1 cellular context compared by ENCODE assay signal in genomic region chr5:150458819-150459557, GRCh38.
A peak's percentile ranks its signal among the peaks of the same experiment; 100 is the strongest.
TF ChIP-seq lines count a peak whose summit lies in the region.

No MANE protein-coding gene starts in this region.

TF ChIP-seq in SK-N-SH, 30 proteins besides CTCF, POLR2A, EP300 and RAD21 (continued from another document):
- TF ChIP-seq REST (IDR thresholded peaks at IDR 0.05; ENCODE audit: low read depth, low read length) (no peak), RXRA (IDR thresholded peaks at IDR 0.05; ENCODE audit: borderline replicate concordance, low read depth) (no peak), EZH2phosphoT487 (IDR thresholded peaks at IDR 0.05; ENCODE audit: borderline replicate concordance, low read depth) (no peak), POLR2AphosphoS5 (IDR thresholded peaks at IDR 0.05; ENCODE audit: low read depth, low read length) (no peak), CHD2 (IDR thresholded peaks at IDR 0.05; ENCODE audit: low read length, partially characterized antibody) (peak; percentile 32), PBX3 (IDR thresholded peaks at IDR 0.05) (no peak), RFX5 (IDR thresholded peaks at IDR 0.05; ENCODE audit: low read length) (no peak), FOXJ3 (CRISPR knock-in tag; IDR thresholded peaks at IDR 0.05) (no peak), MEF2A (IDR thresholded peaks at IDR 0.05; ENCODE audit: borderline replicate concordance, low read depth) (no peak), FOSL2 (IDR thresholded peaks at IDR 0.05; ENCODE audit: borderline replicate concordance, low read depth) (no peak), FOXM1 (IDR thresholded peaks at IDR 0.05; ENCODE audit: low read depth) (no peak), TAF1 (IDR thresholded peaks at IDR 0.05; ENCODE audit: borderline replicate concordance, low read depth, low read length) (no peak), MXI1 (IDR thresholded peaks at IDR 0.05; ENCODE audit: low read depth, low read length) (peak; percentile 48; the same call in 1 of the 2 replicates), GATA2 (CRISPR knock-in tag; IDR thresholded peaks at IDR 0.05) (no peak), MAX (IDR thresholded peaks at IDR 0.05; ENCODE audit: low read depth) (peak; percentile 77), NFIC (IDR thresholded peaks at IDR 0.05; ENCODE audit: borderline replicate concordance) (no peak)
- TF ChIP-seq, protein P1, sequence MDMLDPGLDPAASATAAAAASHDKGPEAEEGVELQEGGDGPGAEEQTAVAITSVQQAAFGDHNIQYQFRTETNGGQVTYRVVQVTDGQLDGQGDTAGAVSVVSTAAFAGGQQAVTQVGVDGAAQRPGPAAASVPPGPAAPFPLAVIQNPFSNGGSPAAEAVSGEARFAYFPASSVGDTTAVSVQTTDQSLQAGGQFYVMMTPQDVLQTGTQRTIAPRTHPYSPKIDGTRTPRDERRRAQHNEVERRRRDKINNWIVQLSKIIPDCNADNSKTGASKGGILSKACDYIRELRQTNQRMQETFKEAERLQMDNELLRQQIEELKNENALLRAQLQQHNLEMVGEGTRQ (IDR thresholded peaks at IDR 0.05; ENCODE audit: borderline replicate concordance, low read depth, low read length), result no peak
- TF ChIP-seq, protein P2, sequence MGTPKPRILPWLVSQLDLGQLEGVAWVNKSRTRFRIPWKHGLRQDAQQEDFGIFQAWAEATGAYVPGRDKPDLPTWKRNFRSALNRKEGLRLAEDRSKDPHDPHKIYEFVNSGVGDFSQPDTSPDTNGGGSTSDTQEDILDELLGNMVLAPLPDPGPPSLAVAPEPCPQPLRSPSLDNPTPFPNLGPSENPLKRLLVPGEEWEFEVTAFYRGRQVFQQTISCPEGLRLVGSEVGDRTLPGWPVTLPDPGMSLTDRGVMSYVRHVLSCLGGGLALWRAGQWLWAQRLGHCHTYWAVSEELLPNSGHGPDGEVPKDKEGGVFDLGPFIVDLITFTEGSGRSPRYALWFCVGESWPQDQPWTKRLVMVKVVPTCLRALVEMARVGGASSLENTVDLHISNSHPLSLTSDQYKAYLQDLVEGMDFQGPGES (IDR thresholded peaks at IDR 0.05; ENCODE audit: low read depth, low read length), result no peak
